1 cellular context compared by ENCODE assay signal in the genomic region with DNA sequence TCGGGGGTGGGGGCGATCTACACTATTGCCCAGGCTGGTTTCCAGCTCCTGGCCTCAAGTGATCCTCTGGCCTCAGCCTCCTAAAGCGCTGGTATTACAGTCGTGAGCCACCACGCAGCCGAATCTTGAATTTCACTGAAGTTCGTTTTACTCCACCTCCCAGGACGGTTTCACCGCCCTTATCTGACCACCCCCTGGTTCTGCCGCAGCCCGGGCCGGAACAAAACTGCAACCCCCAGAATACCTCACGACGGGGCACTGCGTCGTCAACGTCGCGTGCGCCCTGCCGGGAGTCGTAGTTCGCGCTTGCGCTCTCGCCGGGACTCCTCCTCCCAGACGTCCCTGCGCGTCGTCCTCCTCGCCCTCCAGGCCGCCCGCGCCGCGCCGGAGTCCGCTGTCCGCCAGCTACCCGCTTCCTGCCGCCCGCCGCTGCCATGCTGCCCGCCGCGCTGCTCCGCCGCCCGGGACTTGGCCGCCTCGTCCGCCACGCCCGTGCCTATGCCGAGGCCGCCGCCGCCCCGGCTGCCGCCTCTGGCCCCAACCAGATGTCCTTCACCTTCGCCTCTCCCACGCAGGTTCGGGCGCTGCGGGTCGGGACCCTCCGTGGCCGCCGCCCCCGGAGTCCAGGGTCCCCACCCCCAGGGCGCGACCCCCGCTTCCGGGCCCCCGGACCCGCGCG.
TF ChIP-seq lines count a peak whose summit lies in the region.

A gene (plus strand): TSS at position 335 of the 679 bp plus-strand sequence. CDS start 100 bp downstream, at position 435.

TF ChIP-seq in H1, 55 proteins besides CTCF, POLR2A, EP300 and RAD21:
- TF ChIP-seq CHD2 (IDR thresholded peaks at IDR 0.05; ENCODE audit: low read length) (0 out of 2 replicates have a peak, but pooled peaks have one; percentile 23), JUND (IDR thresholded peaks at IDR 0.05; ENCODE audit: low read length) (no peak), KDM1A (IDR thresholded peaks at IDR 0.05; ENCODE audit: borderline replicate concordance, low read length) (no peak), YY1 (IDR thresholded peaks at IDR 0.05; ENCODE audit: low read depth, low read length) (no peak), RBBP5 (IDR thresholded peaks at IDR 0.05; ENCODE audit: borderline replicate concordance, low read depth, low read length) (no peak), CTBP2 (IDR thresholded peaks at IDR 0.05; ENCODE audit: borderline replicate concordance, insufficient read depth, insufficient read length, low read length) (no peak), HDAC6 (IDR thresholded peaks at IDR 0.05; ENCODE audit: low read depth, low read length) (no peak), TAF7 (optimal IDR thresholded peaks at IDR 0.05; ENCODE audit: borderline replicate concordance, low read depth, low read length) (no peak), CHD1 (IDR thresholded peaks at IDR 0.05; ENCODE audit: low read depth, low read length) (no peak), SAP30 (IDR thresholded peaks at IDR 0.05; ENCODE audit: insufficient read depth, insufficient replicate concordance, low read length) (no peak), BACH1 (IDR thresholded peaks at IDR 0.05; ENCODE audit: low read length) (no peak), RFX5 (IDR thresholded peaks at IDR 0.05; ENCODE audit: borderline replicate concordance, low read depth, low read length) (no peak), TCF12 (IDR thresholded peaks at IDR 0.05; ENCODE audit: low read depth, low read length) (no peak), GTF2F1 (IDR thresholded peaks at IDR 0.05; ENCODE audit: borderline replicate concordance, low read depth, low read length) (no peak), PHF8 (conservative IDR thresholded peaks at IDR 0.05; ENCODE audit: low read depth, low read length) (0 out of 2 replicates have a peak, but pooled peaks have one; percentile 44), POU5F1 (IDR thresholded peaks at IDR 0.05; ENCODE audit: low read depth, low read length) (no peak), SIX5 (IDR thresholded peaks at IDR 0.05; ENCODE audit: low read depth, low read length) (peak; percentile 93), SUZ12 (IDR thresholded peaks at IDR 0.05; ENCODE audit: low read length) (no peak), KDM4A (IDR thresholded peaks at IDR 0.05; ENCODE audit: low read depth, low read length, severe bottlenecking) (peak; percentile 52), NANOG (IDR thresholded peaks at IDR 0.05; ENCODE audit: insufficient read depth, low read depth, low read length, poor library complexity, severe bottlenecking) (no peak), GABPA (IDR thresholded peaks at IDR 0.05; ENCODE audit: borderline replicate concordance, insufficient read depth, low read length) (no peak), HDAC2 (IDR thresholded peaks at IDR 0.05; ENCODE audit: borderline replicate concordance in 1 of 2, low read depth in 2 of 2, low read length in 2 of 2) (no peak), TBP (IDR thresholded peaks at IDR 0.05; ENCODE audit: low read depth, low read length) (no peak), MAFK (IDR thresholded peaks at IDR 0.05; ENCODE audit: low read depth, low read length) (no peak), KDM5A (IDR thresholded peaks at IDR 0.05; ENCODE audit: low read length) (no peak), JUN (IDR thresholded peaks at IDR 0.05; ENCODE audit: low read depth, low read length) (no peak), TEAD4 (IDR thresholded peaks at IDR 0.05; ENCODE audit: low read depth, low read length) (0 out of 2 replicates have a peak, but pooled peaks have one; percentile 10), SP2 (IDR thresholded peaks at IDR 0.05; ENCODE audit: low read length) (no peak), CBX8 (IDR thresholded peaks at IDR 0.05; ENCODE audit: borderline replicate concordance, low read depth, low read length) (no peak), CREB1 (IDR thresholded peaks at IDR 0.05) (peak; percentile 97), SIRT6 (IDR thresholded peaks at IDR 0.05; ENCODE audit: low read length) (no peak), SRF (IDR thresholded peaks at IDR 0.05; ENCODE audit: low read depth, low read length) (peak; percentile 49; the same call in 1 of the 2 replicates), SP4 (IDR thresholded peaks at IDR 0.05; ENCODE audit: low read length) (no peak), NRF1 (IDR thresholded peaks at IDR 0.05; ENCODE audit: low read depth, low read length) (0 out of 2 replicates have a peak, but pooled peaks have one; percentile 10), TAF1 (IDR thresholded peaks at IDR 0.05; ENCODE audit: low read depth, low read length) (peak; percentile 53; the same call in 1 of the 2 replicates), RXRA (IDR thresholded peaks at IDR 0.05; ENCODE audit: insufficient read depth, low read depth, low read length) (no peak), ZNF274 (IDR thresholded peaks at IDR 0.05; ENCODE audit: borderline replicate concordance, extremely low read depth, low read length) (no peak), RNF2 (IDR thresholded peaks at IDR 0.05; ENCODE audit: borderline replicate concordance, low read depth, low read length, missing control alignments, poor library complexity, severe bottlenecking) (no peak), POLR2AphosphoS5 (IDR thresholded peaks at IDR 0.05; ENCODE audit: low read depth, low read length) (no peak), CBX5 (IDR thresholded peaks at IDR 0.05; ENCODE audit: low read depth, low read length) (no peak), CEBPB (IDR thresholded peaks at IDR 0.05; ENCODE audit: low read depth, low read length) (no peak), EGR1 (IDR thresholded peaks at IDR 0.05; ENCODE audit: borderline replicate concordance, low read depth, low read length) (no peak), BCL11A (IDR thresholded peaks at IDR 0.05; ENCODE audit: low read depth in 2 of 2, low read length in 2 of 2) (no peak), ASH2L (IDR thresholded peaks at IDR 0.05; ENCODE audit: low read length) (peak; percentile 20), SIN3A (conservative IDR thresholded peaks at IDR 0.05 in 1 of 2, IDR thresholded peaks at IDR 0.05 in 1 of 2; ENCODE audit: low read depth in 1 of 2, low read length in 2 of 2) (peak in 1 of 2 experiments; percentile 77; a peak in 2 of 4 replicates)
- TF ChIP-seq, protein P1, sequence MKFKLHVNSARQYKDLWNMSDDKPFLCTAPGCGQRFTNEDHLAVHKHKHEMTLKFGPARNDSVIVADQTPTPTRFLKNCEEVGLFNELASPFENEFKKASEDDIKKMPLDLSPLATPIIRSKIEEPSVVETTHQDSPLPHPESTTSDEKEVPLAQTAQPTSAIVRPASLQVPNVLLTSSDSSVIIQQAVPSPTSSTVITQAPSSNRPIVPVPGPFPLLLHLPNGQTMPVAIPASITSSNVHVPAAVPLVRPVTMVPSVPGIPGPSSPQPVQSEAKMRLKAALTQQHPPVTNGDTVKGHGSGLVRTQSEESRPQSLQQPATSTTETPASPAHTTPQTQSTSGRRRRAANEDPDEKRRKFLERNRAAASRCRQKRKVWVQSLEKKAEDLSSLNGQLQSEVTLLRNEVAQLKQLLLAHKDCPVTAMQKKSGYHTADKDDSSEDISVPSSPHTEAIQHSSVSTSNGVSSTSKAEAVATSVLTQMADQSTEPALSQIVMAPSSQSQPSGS (IDR thresholded peaks at IDR 0.05; ENCODE audit: low read length), result no peak
- TF ChIP-seq, protein P2, sequence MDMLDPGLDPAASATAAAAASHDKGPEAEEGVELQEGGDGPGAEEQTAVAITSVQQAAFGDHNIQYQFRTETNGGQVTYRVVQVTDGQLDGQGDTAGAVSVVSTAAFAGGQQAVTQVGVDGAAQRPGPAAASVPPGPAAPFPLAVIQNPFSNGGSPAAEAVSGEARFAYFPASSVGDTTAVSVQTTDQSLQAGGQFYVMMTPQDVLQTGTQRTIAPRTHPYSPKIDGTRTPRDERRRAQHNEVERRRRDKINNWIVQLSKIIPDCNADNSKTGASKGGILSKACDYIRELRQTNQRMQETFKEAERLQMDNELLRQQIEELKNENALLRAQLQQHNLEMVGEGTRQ (IDR thresholded peaks at IDR 0.05; ENCODE audit: low read length), result no peak
- TF ChIP-seq, protein P3, sequence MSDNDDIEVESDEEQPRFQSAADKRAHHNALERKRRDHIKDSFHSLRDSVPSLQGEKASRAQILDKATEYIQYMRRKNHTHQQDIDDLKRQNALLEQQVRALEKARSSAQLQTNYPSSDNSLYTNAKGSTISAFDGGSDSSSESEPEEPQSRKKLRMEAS (IDR thresholded peaks at IDR 0.05), result no peak
- TF ChIP-seq, protein P4, sequence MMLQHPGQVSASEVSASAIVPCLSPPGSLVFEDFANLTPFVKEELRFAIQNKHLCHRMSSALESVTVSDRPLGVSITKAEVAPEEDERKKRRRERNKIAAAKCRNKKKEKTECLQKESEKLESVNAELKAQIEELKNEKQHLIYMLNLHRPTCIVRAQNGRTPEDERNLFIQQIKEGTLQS (IDR thresholded peaks at IDR 0.05; ENCODE audit: insufficient read depth, low read depth, low read length), result peak; percentile 72
- TF ChIP-seq, protein P5, sequence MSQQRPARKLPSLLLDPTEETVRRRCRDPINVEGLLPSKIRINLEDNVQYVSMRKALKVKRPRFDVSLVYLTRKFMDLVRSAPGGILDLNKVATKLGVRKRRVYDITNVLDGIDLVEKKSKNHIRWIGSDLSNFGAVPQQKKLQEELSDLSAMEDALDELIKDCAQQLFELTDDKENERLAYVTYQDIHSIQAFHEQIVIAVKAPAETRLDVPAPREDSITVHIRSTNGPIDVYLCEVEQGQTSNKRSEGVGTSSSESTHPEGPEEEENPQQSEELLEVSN (IDR thresholded peaks at IDR 0.05), result no peak
- TF ChIP-seq, protein P6, sequence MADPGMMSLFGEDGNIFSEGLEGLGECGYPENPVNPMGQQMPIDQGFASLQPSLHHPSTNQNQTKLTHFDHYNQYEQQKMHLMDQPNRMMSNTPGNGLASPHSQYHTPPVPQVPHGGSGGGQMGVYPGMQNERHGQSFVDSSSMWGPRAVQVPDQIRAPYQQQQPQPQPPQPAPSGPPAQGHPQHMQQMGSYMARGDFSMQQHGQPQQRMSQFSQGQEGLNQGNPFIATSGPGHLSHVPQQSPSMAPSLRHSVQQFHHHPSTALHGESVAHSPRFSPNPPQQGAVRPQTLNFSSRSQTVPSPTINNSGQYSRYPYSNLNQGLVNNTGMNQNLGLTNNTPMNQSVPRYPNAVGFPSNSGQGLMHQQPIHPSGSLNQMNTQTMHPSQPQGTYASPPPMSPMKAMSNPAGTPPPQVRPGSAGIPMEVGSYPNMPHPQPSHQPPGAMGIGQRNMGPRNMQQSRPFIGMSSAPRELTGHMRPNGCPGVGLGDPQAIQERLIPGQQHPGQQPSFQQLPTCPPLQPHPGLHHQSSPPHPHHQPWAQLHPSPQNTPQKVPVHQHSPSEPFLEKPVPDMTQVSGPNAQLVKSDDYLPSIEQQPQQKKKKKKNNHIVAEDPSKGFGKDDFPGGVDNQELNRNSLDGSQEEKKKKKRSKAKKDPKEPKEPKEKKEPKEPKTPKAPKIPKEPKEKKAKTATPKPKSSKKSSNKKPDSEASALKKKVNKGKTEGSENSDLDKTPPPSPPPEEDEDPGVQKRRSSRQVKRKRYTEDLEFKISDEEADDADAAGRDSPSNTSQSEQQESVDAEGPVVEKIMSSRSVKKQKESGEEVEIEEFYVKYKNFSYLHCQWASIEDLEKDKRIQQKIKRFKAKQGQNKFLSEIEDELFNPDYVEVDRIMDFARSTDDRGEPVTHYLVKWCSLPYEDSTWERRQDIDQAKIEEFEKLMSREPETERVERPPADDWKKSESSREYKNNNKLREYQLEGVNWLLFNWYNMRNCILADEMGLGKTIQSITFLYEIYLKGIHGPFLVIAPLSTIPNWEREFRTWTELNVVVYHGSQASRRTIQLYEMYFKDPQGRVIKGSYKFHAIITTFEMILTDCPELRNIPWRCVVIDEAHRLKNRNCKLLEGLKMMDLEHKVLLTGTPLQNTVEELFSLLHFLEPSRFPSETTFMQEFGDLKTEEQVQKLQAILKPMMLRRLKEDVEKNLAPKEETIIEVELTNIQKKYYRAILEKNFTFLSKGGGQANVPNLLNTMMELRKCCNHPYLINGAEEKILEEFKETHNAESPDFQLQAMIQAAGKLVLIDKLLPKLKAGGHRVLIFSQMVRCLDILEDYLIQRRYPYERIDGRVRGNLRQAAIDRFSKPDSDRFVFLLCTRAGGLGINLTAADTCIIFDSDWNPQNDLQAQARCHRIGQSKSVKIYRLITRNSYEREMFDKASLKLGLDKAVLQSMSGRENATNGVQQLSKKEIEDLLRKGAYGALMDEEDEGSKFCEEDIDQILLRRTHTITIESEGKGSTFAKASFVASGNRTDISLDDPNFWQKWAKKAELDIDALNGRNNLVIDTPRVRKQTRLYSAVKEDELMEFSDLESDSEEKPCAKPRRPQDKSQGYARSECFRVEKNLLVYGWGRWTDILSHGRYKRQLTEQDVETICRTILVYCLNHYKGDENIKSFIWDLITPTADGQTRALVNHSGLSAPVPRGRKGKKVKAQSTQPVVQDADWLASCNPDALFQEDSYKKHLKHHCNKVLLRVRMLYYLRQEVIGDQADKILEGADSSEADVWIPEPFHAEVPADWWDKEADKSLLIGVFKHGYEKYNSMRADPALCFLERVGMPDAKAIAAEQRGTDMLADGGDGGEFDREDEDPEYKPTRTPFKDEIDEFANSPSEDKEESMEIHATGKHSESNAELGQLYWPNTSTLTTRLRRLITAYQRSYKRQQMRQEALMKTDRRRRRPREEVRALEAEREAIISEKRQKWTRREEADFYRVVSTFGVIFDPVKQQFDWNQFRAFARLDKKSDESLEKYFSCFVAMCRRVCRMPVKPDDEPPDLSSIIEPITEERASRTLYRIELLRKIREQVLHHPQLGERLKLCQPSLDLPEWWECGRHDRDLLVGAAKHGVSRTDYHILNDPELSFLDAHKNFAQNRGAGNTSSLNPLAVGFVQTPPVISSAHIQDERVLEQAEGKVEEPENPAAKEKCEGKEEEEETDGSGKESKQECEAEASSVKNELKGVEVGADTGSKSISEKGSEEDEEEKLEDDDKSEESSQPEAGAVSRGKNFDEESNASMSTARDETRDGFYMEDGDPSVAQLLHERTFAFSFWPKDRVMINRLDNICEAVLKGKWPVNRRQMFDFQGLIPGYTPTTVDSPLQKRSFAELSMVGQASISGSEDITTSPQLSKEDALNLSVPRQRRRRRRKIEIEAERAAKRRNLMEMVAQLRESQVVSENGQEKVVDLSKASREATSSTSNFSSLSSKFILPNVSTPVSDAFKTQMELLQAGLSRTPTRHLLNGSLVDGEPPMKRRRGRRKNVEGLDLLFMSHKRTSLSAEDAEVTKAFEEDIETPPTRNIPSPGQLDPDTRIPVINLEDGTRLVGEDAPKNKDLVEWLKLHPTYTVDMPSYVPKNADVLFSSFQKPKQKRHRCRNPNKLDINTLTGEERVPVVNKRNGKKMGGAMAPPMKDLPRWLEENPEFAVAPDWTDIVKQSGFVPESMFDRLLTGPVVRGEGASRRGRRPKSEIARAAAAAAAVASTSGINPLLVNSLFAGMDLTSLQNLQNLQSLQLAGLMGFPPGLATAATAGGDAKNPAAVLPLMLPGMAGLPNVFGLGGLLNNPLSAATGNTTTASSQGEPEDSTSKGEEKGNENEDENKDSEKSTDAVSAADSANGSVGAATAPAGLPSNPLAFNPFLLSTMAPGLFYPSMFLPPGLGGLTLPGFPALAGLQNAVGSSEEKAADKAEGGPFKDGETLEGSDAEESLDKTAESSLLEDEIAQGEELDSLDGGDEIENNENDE (IDR thresholded peaks at IDR 0.05; ENCODE audit: insufficient replicate concordance, low read length), result no peak
